In the genomic region with DNA sequence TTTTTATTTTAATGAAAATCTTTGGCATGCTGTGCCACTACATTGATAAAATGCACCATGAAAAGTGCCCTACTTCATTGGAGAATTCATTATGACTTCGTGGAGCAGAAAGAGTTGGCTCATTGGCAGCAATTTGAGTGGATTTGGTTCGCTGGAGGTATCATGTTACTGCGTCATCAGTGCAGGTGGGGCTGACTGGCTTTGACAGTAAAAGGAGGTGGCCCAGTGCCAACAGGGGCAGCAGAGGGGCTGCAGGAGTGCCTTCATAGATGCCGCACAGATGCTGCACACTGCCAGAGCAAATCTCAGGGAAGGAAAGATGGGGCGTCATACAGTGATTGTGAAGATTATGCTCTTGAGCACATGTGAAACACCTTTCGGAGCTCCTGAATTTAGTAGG, we compare ENCODE assay signal across 16 cellular contexts.
DNase-seq lines count a peak whose midpoint lies in the region; TF ChIP-seq lines count a peak whose summit lies in the region.
"Had no signal": no experiment of that assay in that cellular context is flagged by ENCODE, and none has a peak within 500 bp of the region (broad histone marks: within the 10 kb centered on the region; RNA-seq: fewer than 3 reads in every experiment).

No MANE protein-coding gene starts in this region.

- peaks cover 27% of the 10 kb centered on the region for H3K4me1 Mint-ChIP-seq in nephron progenitor cell
- H3K4me1 Mint-ChIP-seq: activated CD4-positive, alpha-beta T cell treated with anti-CD3 and anti-CD28 coated beads for 36 hours; activated naive CD4-positive, alpha-beta T cell treated with anti-CD3 and anti-CD28 coated beads, Interleukin-2, amount 50 U/mL, for 24 hours had no signal

- no peak overlapping the region for H3K4me3 Mint-ChIP-seq in nephron progenitor cell
- H3K4me3 Mint-ChIP-seq: activated CD4-positive, alpha-beta T cell treated with anti-CD3 and anti-CD28 coated beads for 36 hours; activated naive CD4-positive, alpha-beta T cell treated with anti-CD3 and anti-CD28 coated beads, Interleukin-2, amount 50 U/mL, for 24 hours had no signal

- H3K9me3 ChIP-seq in HEK293 (ENCODE audit: control insufficient read depth, insufficient read depth, low read depth, low read length), result no peaks in the 10 kb centered on the region

- TF ChIP-seq CTCF in HEK293 (tag by site-specific recombination; IDR thresholded peaks at IDR 0.05) (no peak), nephron progenitor cell (IDR thresholded peaks at IDR 0.05) (no peak)

- POLR2A ChIA-PET in HEK293 (lab: Yijun Ruan, JAX), result no interaction called here

- no peak overlapping the region for H3K4me3 ChIP-seq in HEK293 (ENCODE audit: low read depth, low read length)

- 0 out of 2 replicates have a peak, but pooled peaks cover 2% of the 10 kb centered on the region for H3K4me1 ChIP-seq in HEK293 (ENCODE audit: control insufficient read depth, insufficient read depth, low read length)

- peaks cover 3% of the 10 kb centered on the region for H3K27me3 Mint-ChIP-seq in nephron progenitor cell (ENCODE audit: low read depth, poor library complexity)

- no peaks in the 10 kb centered on the region for H3K36me3 ChIP-seq in HEK293 (ENCODE audit: control insufficient read depth in 2 of 2, insufficient read depth in 1 of 2, low read length in 2 of 2)

- peak; percentile 31 for DNase-seq in NCI-H1694 (lab: John Stamatoyannopoulos, UW)
- DNase-seq in NCI-H69 (lab: John Stamatoyannopoulos, UW), result peak; percentile 94
- DNase-seq in nephron progenitor cell, result peak; percentile 30
- DNase-seq in germinal center (ENCODE audit: low spot score), result no peak
- DNase-seq in middle frontal gyrus (ENCODE audit: extremely low spot score, low spot score), result no peak
- no peak for DNase-seq in T-helper 9 cell
- DNase-seq in RPMI8226, result no peak
- DNase-seq: activated CD4-positive, alpha-beta T cell treated with anti-CD3 and anti-CD28 coated beads for 36 hours; activated T-cell treated with anti-CD3 and anti-CD28 coated beads for 4 hours; hippocampal formation; midbrain; occipital lobe; stimulated activated CD4-positive, alpha-beta T cell treated with anti-CD3 and anti-CD28 coated beads, Interleukin-1b, Interleukin-23, amount 100 ng/mL, for 48 hours; T1000 had no signal

- H3K27ac ChIP-seq in HEK293 (ENCODE audit: extremely low read depth, low read depth, low read length), result no peak overlapping the region

- no peaks in the 10 kb centered on the region for H3K9me3 Mint-ChIP-seq in nephron progenitor cell
- H3K9me3 Mint-ChIP-seq: activated naive CD4-positive, alpha-beta T cell treated with anti-CD3 and anti-CD28 coated beads, Interleukin-2, amount 50 U/mL, for 24 hours had no signal

- H3K36me3 Mint-ChIP-seq in nephron progenitor cell (ENCODE audit: low read depth), result no peaks in the 10 kb centered on the region
- H3K36me3 Mint-ChIP-seq: activated naive CD4-positive, alpha-beta T cell treated with anti-CD3 and anti-CD28 coated beads, Interleukin-2, amount 50 U/mL, for 24 hours had no signal

- H3K27ac Mint-ChIP-seq in nephron progenitor cell, result no peak overlapping the region
- H3K27ac Mint-ChIP-seq: activated CD4-positive, alpha-beta T cell treated with anti-CD3 and anti-CD28 coated beads for 36 hours; activated naive CD4-positive, alpha-beta T cell treated with anti-CD3 and anti-CD28 coated beads, Interleukin-2, amount 50 U/mL, for 24 hours had no signal

- CTCF ChIA-PET in HEK293 (lab: Yijun Ruan, JAX), result no interaction called here

TF ChIP-seq in HEK293, 187 proteins besides CTCF, POLR2A, EP300 and RAD21:
- TF ChIP-seq RBAK (tag by site-specific recombination; IDR thresholded peaks at IDR 0.05), result no peak
- peak; percentile 23; the same call in 1 of the 2 replicates for TF ChIP-seq ZNF335 (tag by site-specific recombination; conservative IDR thresholded peaks at IDR 0.05)
- no peak for TF ChIP-seq ZNF10 (tag by site-specific recombination; IDR thresholded peaks at IDR 0.05)
- TF ChIP-seq ZNF654 (tag by site-specific recombination; IDR thresholded peaks at IDR 0.05; ENCODE audit: low read depth), result no peak
- TF ChIP-seq ZNF623 (tag by site-specific recombination; IDR thresholded peaks at IDR 0.05), result no peak
- no peak for TF ChIP-seq ZNF248 (tag by site-specific recombination; IDR thresholded peaks at IDR 0.05)
- peak; percentile 52 for TF ChIP-seq ZNF629 (tag by site-specific recombination; IDR thresholded peaks at IDR 0.05)
- TF ChIP-seq ZNF146 (tag by site-specific recombination; IDR thresholded peaks at IDR 0.05), result no peak
- 0 out of 2 replicates have a peak, but pooled peaks have one; percentile 13 for TF ChIP-seq SP7 (tag by site-specific recombination; IDR thresholded peaks at IDR 0.05)
- no peak for TF ChIP-seq ZNF530 (tag by site-specific recombination; IDR thresholded peaks at IDR 0.05; ENCODE audit: low read depth)
- TF ChIP-seq ZNF791 (tag by site-specific recombination; IDR thresholded peaks at IDR 0.05), result no peak

Comparison
In these comparisons a context has a peak if more than half of its experiments do, and no peak if none do; other contexts are left out.
1. DNase-seq: peak in NCI-H1694 (single experiment), NCI-H69 (single experiment) and nephron progenitor cell (single experiment); none in germinal center (single experiment), middle frontal gyrus (single experiment), T-helper 9 cell (single experiment) and RPMI8226 (single experiment).